Comparison of ENCODE assay signal across 25 cellular contexts in genomic region chr5:7837401-7837800, GRCh38. TPM values are rescaled to one million over a fixed set of nuclear protein-coding genes. Genes with fewer than 3 reads are reported as not detected.
DNase-seq lines count a peak whose midpoint lies in the region; ATAC-seq and TF ChIP-seq lines count a peak whose summit lies in the region.
"Had no signal": no experiment of that assay in that cellular context is flagged by ENCODE, and none has a peak within 500 bp of the region (broad histone marks: within the 10 kb centered on the region; RNA-seq: fewer than 3 reads in every experiment).

No MANE protein-coding gene starts in this region.

- H3K27ac Mint-ChIP-seq in nephron = peak overlapping the region; percentile 50 to 67 (median 59)
- H3K27ac Mint-ChIP-seq in activated CD8-positive, alpha-beta memory T cell treated with anti-CD3 and anti-CD28 coated beads, Interleukin-2, amount 10 ng/mL, durations not matched to agents 7 days and 5 days = no peak overlapping the region
- H3K27ac Mint-ChIP-seq: CD4-positive, CD25-positive, alpha-beta regulatory T cell; HFFc6 had no signal

- TF ChIP-seq CTCF in nephron (IDR thresholded peaks at IDR 0.05; ENCODE audit: unreplicated experiment in 3 of 3) = no peak

- CTCF ChIA-PET in activated CD8-positive, alpha-beta memory T cell treated with anti-CD3 and anti-CD28 coated beads, Interleukin-2, amount 10 ng/mL, durations not matched to agents 7 days and 5 days (lab: Charles Lee) = no interaction called here

- DNase-seq in NCI-H82 (lab: John Stamatoyannopoulos, UW) = peak; percentile 3
- DNase-seq in NCI-H82 treated with DMSO at 0.1 percent for 48 hours (lab: John Stamatoyannopoulos, UW; ENCODE audit: unreplicated experiment) = no peak
- DNase-seq in islet precursor cell = peak; percentile 16
- no peak for DNase-seq in left ventricle myocardium superior
- no peak for DNase-seq in activated CD8-positive, alpha-beta memory T cell treated with anti-CD3 and anti-CD28 coated beads, Interleukin-2, amount 10 ng/mL, durations not matched to agents 7 days and 5 days
- DNase-seq in anterior cingulate cortex (lab: John Stamatoyannopoulos, UW) = no peak
- DNase-seq: CD4-positive, CD25-positive, alpha-beta regulatory T cell; GOT3; HFFc6; KBM-7; MV-4-11; NCI-H1105; NCI-H1436 treated with DMSO at 0.1 percent for 48 hours; NCI-H187 treated with DMSO at 0.1 percent for 48 hours; NCI-H2171 treated with DMSO at 0.1 percent for 48 hours; NCI-H345; NCI-H510A treated with DMSO at 0.1 percent for 48 hours; NCI-H748 treated with DMSO at 0.1 percent for 48 hours; PC-9; Right ventricle myocardium superior; RPMI8226 had no signal

- ATAC-seq in left ventricle myocardium superior (no peak), GM21786 (IDR thresholded peaks at IDR 0.05; ENCODE audit: unreplicated experiment) (no peak)
- ATAC-seq in activated CD8-positive, alpha-beta memory T cell treated with anti-CD3 and anti-CD28 coated beads, Interleukin-2, amount 10 ng/mL, durations not matched to agents 7 days and 5 days = no peak

- intact Hi-C loops in left ventricle myocardium superior (cut with micrococcal nuclease) = no loop called here

- no peaks in the 10 kb centered on the region for H3K9me3 Mint-ChIP-seq in nephron
- H3K9me3 Mint-ChIP-seq in activated CD8-positive, alpha-beta memory T cell treated with anti-CD3 and anti-CD28 coated beads, Interleukin-2, amount 10 ng/mL, durations not matched to agents 7 days and 5 days (ENCODE audit: low read depth) = peaks cover 3% of the 10 kb centered on the region
- H3K9me3 Mint-ChIP-seq: HFFc6 had no signal

- H3K36me3 Mint-ChIP-seq in nephron (ENCODE audit: low read depth) = peaks cover 4% of the 10 kb centered on the region
- no peaks in the 10 kb centered on the region for H3K36me3 Mint-ChIP-seq in activated CD8-positive, alpha-beta memory T cell treated with anti-CD3 and anti-CD28 coated beads, Interleukin-2, amount 10 ng/mL, durations not matched to agents 7 days and 5 days
- H3K36me3 Mint-ChIP-seq: CD4-positive, CD25-positive, alpha-beta regulatory T cell had no signal

- H3K27me3 Mint-ChIP-seq in nephron (ENCODE audit: low read depth) = peaks cover 3% of the 10 kb centered on the region
- H3K27me3 Mint-ChIP-seq in activated CD8-positive, alpha-beta memory T cell treated with anti-CD3 and anti-CD28 coated beads, Interleukin-2, amount 10 ng/mL, durations not matched to agents 7 days and 5 days = peaks cover 6% of the 10 kb centered on the region

- H3K4me1 Mint-ChIP-seq in nephron = peaks cover 10% of the 10 kb centered on the region
- no peaks in the 10 kb centered on the region for H3K4me1 Mint-ChIP-seq in activated CD8-positive, alpha-beta memory T cell treated with anti-CD3 and anti-CD28 coated beads, Interleukin-2, amount 10 ng/mL, durations not matched to agents 7 days and 5 days
- H3K4me1 Mint-ChIP-seq: CD4-positive, CD25-positive, alpha-beta regulatory T cell had no signal

- H3K4me3 Mint-ChIP-seq in nephron = no peak overlapping the region
- no peak overlapping the region for H3K4me3 Mint-ChIP-seq in activated CD8-positive, alpha-beta memory T cell treated with anti-CD3 and anti-CD28 coated beads, Interleukin-2, amount 10 ng/mL, durations not matched to agents 7 days and 5 days
- H3K4me3 Mint-ChIP-seq: CD4-positive, CD25-positive, alpha-beta regulatory T cell; HFFc6 had no signal

RNA-seq across cellular contexts. Expression of gene CFAP90, which starts 13.5 kb away (rescaled TPM):
- total RNA-seq in left ventricle myocardium superior = not detected
- not detected for total RNA-seq in activated CD8-positive, alpha-beta memory T cell treated with anti-CD3 and anti-CD28 coated beads, Interleukin-2, amount 10 ng/mL, durations not matched to agents 7 days and 5 days
- total RNA-seq: CD4-positive, CD25-positive, alpha-beta regulatory T cell; HFFc6; LHCN-M2; MCF 10A; PC-9; Right ventricle myocardium superior had no signal

RNA-seq across cellular contexts. Expression of gene FASTKD3, which starts 31.4 kb away (rescaled TPM):
- 5.6 TPM for total RNA-seq in left ventricle myocardium superior
- total RNA-seq in activated CD8-positive, alpha-beta memory T cell treated with anti-CD3 and anti-CD28 coated beads, Interleukin-2, amount 10 ng/mL, durations not matched to agents 7 days and 5 days = 10 to 100 TPM; 10.5 to 14.7 TPM

RNA-seq across cellular contexts. Expression of gene MTRR, which starts 31.5 kb away (rescaled TPM):
- 30.0 TPM for total RNA-seq in left ventricle myocardium superior
- total RNA-seq in activated CD8-positive, alpha-beta memory T cell treated with anti-CD3 and anti-CD28 coated beads, Interleukin-2, amount 10 ng/mL, durations not matched to agents 7 days and 5 days = 10 to 100 TPM; 46.9 to 62.4 TPM

Comparison
In these comparisons a context has a peak if more than half of its experiments do, and no peak if none do; other contexts are left out.
1. DNase-seq: peak in NCI-H82 (single experiment) and islet precursor cell (single experiment); none in NCI-H82 treated with DMSO at 0.1 percent for 48 hours (single experiment), left ventricle myocardium superior (single experiment), activated CD8-positive, alpha-beta memory T cell treated with anti-CD3 and anti-CD28 coated beads, Interleukin-2, amount 10 ng/mL, durations not matched to agents 7 days and 5 days (single experiment) and anterior cingulate cortex (0 of 58).